Comparison of ENCODE assay signal across 9 cellular contexts in genomic region chr16:11914210-11914758, GRCh38. TPM values are rescaled to one million over a fixed set of nuclear protein-coding genes. Genes with fewer than 3 reads are reported as not detected.
DNase-seq lines count a peak whose midpoint lies in the region; ATAC-seq and TF ChIP-seq lines count a peak whose summit lies in the region.
"Had no signal": no experiment of that assay in that cellular context is flagged by ENCODE, and none has a peak within 500 bp of the region (broad histone marks: within the 10 kb centered on the region; RNA-seq: fewer than 3 reads in every experiment).

No MANE protein-coding gene starts in this region.

- H3K27me3 ChIP-seq in suprapubic skin = no peaks in the 10 kb centered on the region

- H3K27me3 Mint-ChIP-seq in activated T-helper 2 cell treated with anti-CD3 and anti-CD28 coated beads, Interferon-gamma antibody, Interleukin-2, Interleukin-4, amounts not matched to agents 10 μg/mL and 5 μg/mL and 100 μg/mL, durations not matched to agents 14 hours and 24 hours and 36 hours (ENCODE audit: low read depth) = peaks cover 3% of the 10 kb centered on the region
- peaks cover 15 to 20% (median 19%) of the 10 kb centered on the region in 3 donors for H3K27me3 Mint-ChIP-seq in immature natural killer cell (ENCODE audit: low read depth in 3 of 3)

- 5% methylated on average over 12 of the region's 12 CpGs for WGBS in suprapubic skin

- no peaks in the 10 kb centered on the region for H3K9me3 Mint-ChIP-seq in activated T-helper 2 cell treated with anti-CD3 and anti-CD28 coated beads, Interferon-gamma antibody, Interleukin-2, Interleukin-4, amounts not matched to agents 10 μg/mL and 5 μg/mL and 100 μg/mL, durations not matched to agents 14 hours and 24 hours and 36 hours
- H3K9me3 Mint-ChIP-seq in immature natural killer cell = no peaks in the 10 kb centered on the region

- H3K27ac ChIP-seq in suprapubic skin = peak overlapping the region; percentile 97

- peaks cover 41% of the 10 kb centered on the region for H3K36me3 Mint-ChIP-seq in activated T-helper 2 cell treated with anti-CD3 and anti-CD28 coated beads, Interferon-gamma antibody, Interleukin-2, Interleukin-4, amounts not matched to agents 10 μg/mL and 5 μg/mL and 100 μg/mL, durations not matched to agents 14 hours and 24 hours and 36 hours (ENCODE audit: low read depth)
- peaks cover 0 to 4% (median 0%) of the 10 kb centered on the region in 3 donors for H3K36me3 Mint-ChIP-seq in immature natural killer cell

- no peak for TF ChIP-seq CTCF in suprapubic skin (IDR thresholded peaks at IDR 0.05)

- DNase-seq in activated CD4-positive, alpha-beta T cell treated with anti-CD3 and anti-CD28 coated beads for 48 hours = peak; percentile 12
- DNase-seq in activated CD4-positive, alpha-beta T cell treated with anti-CD3 and anti-CD28 coated beads, Interleukin-2, amount 50 U/mL, for 4 hours = no peak
- no peak for DNase-seq in activated T-helper 2 cell treated with anti-CD3 and anti-CD28 coated beads, Interferon-gamma antibody, Interleukin-2, Interleukin-4, amounts not matched to agents 10 μg/mL and 5 μg/mL and 100 μg/mL, durations not matched to agents 14 hours and 24 hours and 36 hours (ENCODE audit: low spot score)
- peak in 2 of 3 donors; percentile 16 to 18 for DNase-seq in immature natural killer cell
- DNase-seq in suprapubic skin (ENCODE audit: low spot score in 2 of 2) = no peak
- DNase-seq in NCI-H187 treated with DMSO at 0.1 percent for 48 hours (lab: John Stamatoyannopoulos, UW) = no peak

- H3K4me1 ChIP-seq in suprapubic skin = peaks cover 51% of the 10 kb centered on the region

- H3K36me3 ChIP-seq in suprapubic skin = no peaks in the 10 kb centered on the region

- peaks cover 41% of the 10 kb centered on the region for H3K4me1 Mint-ChIP-seq in activated T-helper 2 cell treated with anti-CD3 and anti-CD28 coated beads, Interferon-gamma antibody, Interleukin-2, Interleukin-4, amounts not matched to agents 10 μg/mL and 5 μg/mL and 100 μg/mL, durations not matched to agents 14 hours and 24 hours and 36 hours (ENCODE audit: low read depth)
- peaks cover 46 to 56% of the 10 kb centered on the region in 2 donors for H3K4me1 Mint-ChIP-seq in immature natural killer cell

- TF ChIP-seq EP300 in suprapubic skin (IDR thresholded peaks at IDR 0.05) = no peak

- intact Hi-C loops in activated T-helper 2 cell treated with anti-CD3 and anti-CD28 coated beads, Interferon-gamma antibody, Interleukin-2, Interleukin-4, amounts not matched to agents 10 μg/mL and 5 μg/mL and 100 μg/mL, durations not matched to agents 14 hours and 24 hours and 36 hours (cut with micrococcal nuclease) = loop anchor here (2.0 to 10.0 kb wide), 6 partner anchors 63 to 169 kb away; partner anchors contain the start of genes RSL1D1, SNX29, TXNDC11 and ZC3H7A

- H3K9me3 ChIP-seq in suprapubic skin = no peaks in the 10 kb centered on the region

- peak overlapping the region; percentile 98 for H3K4me3 ChIP-seq in suprapubic skin

- H3K4me3 Mint-ChIP-seq in activated T-helper 2 cell treated with anti-CD3 and anti-CD28 coated beads, Interferon-gamma antibody, Interleukin-2, Interleukin-4, amounts not matched to agents 10 μg/mL and 5 μg/mL and 100 μg/mL, durations not matched to agents 14 hours and 24 hours and 36 hours (ENCODE audit: low read depth) = peak overlapping the region; percentile 95
- H3K4me3 Mint-ChIP-seq in immature natural killer cell = peak overlapping the region; percentile 95 to 98 (median 95)

- H3K27ac Mint-ChIP-seq in activated T-helper 2 cell treated with anti-CD3 and anti-CD28 coated beads, Interferon-gamma antibody, Interleukin-2, Interleukin-4, amounts not matched to agents 10 μg/mL and 5 μg/mL and 100 μg/mL, durations not matched to agents 14 hours and 24 hours and 36 hours = peak overlapping the region; percentile 94
- H3K27ac Mint-ChIP-seq in immature natural killer cell = peak overlapping the region; percentile 76 to 97 (median 94)

- no peak for ATAC-seq in GM21423 (IDR thresholded peaks at IDR 0.05; ENCODE audit: unreplicated experiment)
- no peak for ATAC-seq in HG03571 (IDR thresholded peaks at IDR 0.05; ENCODE audit: unreplicated experiment)

- TF ChIP-seq POLR2A in suprapubic skin (IDR thresholded peaks at IDR 0.05) = no peak

RNA-seq across cellular contexts. Expression of gene GSPT1, which starts 1.5 kb away (rescaled TPM):
- total RNA-seq in activated T-helper 2 cell treated with anti-CD3 and anti-CD28 coated beads, Interferon-gamma antibody, Interleukin-2, Interleukin-4, amounts not matched to agents 10 μg/mL and 5 μg/mL and 100 μg/mL, durations not matched to agents 14 hours and 24 hours and 36 hours = 216 and 226 TPM in 2 replicates
- 10 to 100 TPM; 45.6 to 63.0 (median 58.7) TPM for polyA plus RNA-seq in immature natural killer cell
- total RNA-seq in suprapubic skin = 10 to 100 TPM; 52.8 to 71.1 (median 62.2) TPM

RNA-seq across cellular contexts. Expression of gene NPIPB2, which starts 27.6 kb away (rescaled TPM):
- total RNA-seq in activated T-helper 2 cell treated with anti-CD3 and anti-CD28 coated beads, Interferon-gamma antibody, Interleukin-2, Interleukin-4, amounts not matched to agents 10 μg/mL and 5 μg/mL and 100 μg/mL, durations not matched to agents 14 hours and 24 hours and 36 hours = 13.2 and 14.9 TPM in 2 replicates
- 1 to 10 TPM in 1 of 3 donors, not detected in 2; 1.9 TPM for polyA plus RNA-seq in immature natural killer cell
- 10 to 100 TPM; 10.4 to 59.9 (median 12.4) TPM for total RNA-seq in suprapubic skin
- total RNA-seq: Daoy had no signal

RNA-seq across cellular contexts. Expression of gene TNFRSF17, which starts 50.7 kb away (rescaled TPM):
- not detected in 2 replicates for total RNA-seq in activated T-helper 2 cell treated with anti-CD3 and anti-CD28 coated beads, Interferon-gamma antibody, Interleukin-2, Interleukin-4, amounts not matched to agents 10 μg/mL and 5 μg/mL and 100 μg/mL, durations not matched to agents 14 hours and 24 hours and 36 hours
- not detected for polyA plus RNA-seq in immature natural killer cell
- total RNA-seq in suprapubic skin = not detected
- total RNA-seq: Daoy had no signal

Comparison
In these comparisons a context has a peak if more than half of its experiments do, and no peak if none do; other contexts are left out.
1. DNase-seq: peak in activated CD4-positive, alpha-beta T cell treated with anti-CD3 and anti-CD28 coated beads for 48 hours (single experiment) and immature natural killer cell (2 of 3); none in activated CD4-positive, alpha-beta T cell treated with anti-CD3 and anti-CD28 coated beads, Interleukin-2, amount 50 U/mL, for 4 hours (0 of 2), activated T-helper 2 cell treated with anti-CD3 and anti-CD28 coated beads, Interferon-gamma antibody, Interleukin-2, Interleukin-4, amounts not matched to agents 10 μg/mL and 5 μg/mL and 100 μg/mL, durations not matched to agents 14 hours and 24 hours and 36 hours (single experiment), suprapubic skin (0 of 2) and NCI-H187 treated with DMSO at 0.1 percent for 48 hours (single experiment).